ENCODE assay signal across 32 cellular contexts in the genomic region with DNA sequence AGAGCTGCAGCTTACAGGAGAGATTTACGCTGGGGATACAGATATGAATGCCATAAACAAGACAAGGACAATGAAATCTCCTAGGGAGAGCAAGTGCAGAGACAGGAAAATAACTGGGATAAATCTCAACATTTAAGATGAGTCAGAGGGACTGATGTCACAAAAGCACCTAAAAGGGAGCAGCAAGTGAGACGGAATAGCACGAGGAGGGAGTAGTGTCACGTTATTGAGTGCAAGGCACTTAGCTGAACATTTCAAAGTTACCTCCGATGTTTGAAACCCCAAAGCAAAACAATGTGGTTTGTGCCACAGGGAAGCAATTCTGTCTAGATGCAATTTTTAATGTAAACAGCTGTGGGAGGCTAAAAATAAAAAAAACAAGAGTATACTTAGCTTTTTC.
"Had no signal": no experiment of that assay in that cellular context is flagged by ENCODE, and none has a peak within 500 bp of the region (broad histone marks: within the 10 kb centered on the region; RNA-seq: fewer than 3 reads in every experiment).

No MANE protein-coding gene starts in this region.

- H3K9me3 Mint-ChIP-seq: activated naive CD8-positive, alpha-beta T cell treated with anti-CD3 and anti-CD28 coated beads, Interleukin-2, amount 50 U/mL, for 24 hours; endodermal cell; neural crest cell; type B pancreatic cell had no signal

- H3K4me3 ChIP-seq: heart left ventricle, right atrium auricular region, thoracic aorta, vagina had no signal

- H3K27ac ChIP-seq: foreskin keratinocyte, heart left ventricle, right atrium auricular region, thoracic aorta, vagina, WERI-Rb-1 had no signal

- ATAC-seq: activated CD4-positive, CD25-positive, alpha-beta regulatory T cell treated with anti-CD3 and anti-CD28 coated beads, Interleukin-2, amount 50 U/mL, for 24 hours; activated naive CD8-positive, alpha-beta T cell treated with anti-CD3 and anti-CD28 coated beads, Interleukin-2, amount 50 U/mL, for 24 hours; activated T-helper 17 cell treated with anti-CD3 and anti-CD28 coated beads, Interleukin-2, amount 50 U/mL, for 72 hours; esophagus mucosa; foreskin keratinocyte; heart left ventricle; left colon; naive thymus-derived CD8-positive, alpha-beta T cell; stimulated activated naive CD8-positive, alpha-beta T cell treated with anti-CD3 and anti-CD28 coated beads, Interleukin-15, Interleukin-2, amounts not matched to agents 100 U/mL and 50 U/mL, for 24 hours had no signal

- H3K36me3 Mint-ChIP-seq: activated naive CD4-positive, alpha-beta T cell treated with anti-CD3 and anti-CD28 coated beads, Interleukin-2, amount 50 U/mL, for 24 hours; immature natural killer cell; naive thymus-derived CD8-positive, alpha-beta T cell; type B pancreatic cell had no signal

- H3K27ac Mint-ChIP-seq: activated CD4-positive, alpha-beta memory T cell treated with anti-CD3 and anti-CD28 coated beads, Interleukin-2, amount 10 ng/mL, durations not matched to agents 7 days and 5 days; activated naive CD4-positive, alpha-beta T cell treated with anti-CD3 and anti-CD28 coated beads, Interleukin-2, amount 50 U/mL, for 24 hours; activated naive CD8-positive, alpha-beta T cell treated with anti-CD3 and anti-CD28 coated beads, Interleukin-2, amount 50 U/mL, for 24 hours; activated T-cell treated with anti-CD3 and anti-CD28 coated beads, Interleukin-2, amount 50 U/mL, for 24 hours; activated T-helper 17 cell treated with anti-CD3 and anti-CD28 coated beads, Interleukin-2, amount 50 U/mL, for 72 hours; dendritic cell treated with granulocyte-macrophage colony-stimulating factor and Interleukin-4, amounts not matched to agents 40 ng/mL and 50 ng/mL, for 4 days; endodermal cell; immature natural killer cell; naive thymus-derived CD8-positive, alpha-beta T cell; type B pancreatic cell had no signal

- H3K27me3 Mint-ChIP-seq: activated CD4-positive, alpha-beta memory T cell treated with anti-CD3 and anti-CD28 coated beads, Interleukin-2, amount 10 ng/mL, durations not matched to agents 7 days and 5 days; activated naive CD4-positive, alpha-beta T cell treated with anti-CD3 and anti-CD28 coated beads, Interleukin-2, amount 50 U/mL, for 24 hours; activated naive CD8-positive, alpha-beta T cell treated with anti-CD3 and anti-CD28 coated beads, Interleukin-2, amount 50 U/mL, for 24 hours; activated T-cell treated with anti-CD3 and anti-CD28 coated beads, Interleukin-2, amount 50 U/mL, for 24 hours; activated T-helper 17 cell treated with anti-CD3 and anti-CD28 coated beads, Interleukin-2, amount 50 U/mL, for 72 hours; central memory CD8-positive, alpha-beta T cell; dendritic cell treated with granulocyte-macrophage colony-stimulating factor and Interleukin-4, amounts not matched to agents 40 ng/mL and 50 ng/mL, for 4 days; naive thymus-derived CD8-positive, alpha-beta T cell; type B pancreatic cell had no signal

- H3K4me1 Mint-ChIP-seq: activated CD4-positive, alpha-beta memory T cell treated with anti-CD3 and anti-CD28 coated beads, Interleukin-2, amount 10 ng/mL, durations not matched to agents 7 days and 5 days; activated naive CD4-positive, alpha-beta T cell treated with anti-CD3 and anti-CD28 coated beads, Interleukin-2, amount 50 U/mL, for 24 hours; activated naive CD8-positive, alpha-beta T cell treated with anti-CD3 and anti-CD28 coated beads, Interleukin-2, amount 50 U/mL, for 24 hours; activated T-helper 17 cell treated with anti-CD3 and anti-CD28 coated beads, Interleukin-2, amount 50 U/mL, for 72 hours; central memory CD8-positive, alpha-beta T cell; endodermal cell; immature natural killer cell; naive thymus-derived CD8-positive, alpha-beta T cell; neural crest cell had no signal

- FAIRE-seq: bronchial epithelial cell, kidney, TTC549 had no signal

- H3K27me3 ChIP-seq: foreskin keratinocyte, heart left ventricle, right atrium auricular region, vagina had no signal

- H3K4me1 ChIP-seq: foreskin keratinocyte, heart left ventricle, right atrium auricular region, vagina had no signal

- H3K4me3 Mint-ChIP-seq: activated CD4-positive, alpha-beta memory T cell treated with anti-CD3 and anti-CD28 coated beads, Interleukin-2, amount 10 ng/mL, durations not matched to agents 7 days and 5 days; activated naive CD4-positive, alpha-beta T cell treated with anti-CD3 and anti-CD28 coated beads, Interleukin-2, amount 50 U/mL, for 24 hours; activated naive CD8-positive, alpha-beta T cell treated with anti-CD3 and anti-CD28 coated beads, Interleukin-2, amount 50 U/mL, for 24 hours; activated T-cell treated with anti-CD3 and anti-CD28 coated beads, Interleukin-2, amount 50 U/mL, for 24 hours; activated T-helper 17 cell treated with anti-CD3 and anti-CD28 coated beads, Interleukin-2, amount 50 U/mL, for 72 hours; central memory CD8-positive, alpha-beta T cell; dendritic cell treated with granulocyte-macrophage colony-stimulating factor and Interleukin-4, amounts not matched to agents 40 ng/mL and 50 ng/mL, for 4 days; endodermal cell; immature natural killer cell; naive thymus-derived CD8-positive, alpha-beta T cell; neural crest cell; type B pancreatic cell had no signal

- H3K9me3 ChIP-seq: right atrium auricular region, thoracic aorta, vagina had no signal

- DNase-seq: activated CD4-positive, alpha-beta memory T cell treated with anti-CD3 and anti-CD28 coated beads, Interleukin-2, amount 10 ng/mL, durations not matched to agents 7 days and 5 days; activated CD4-positive, alpha-beta T cell treated with anti-CD3 and anti-CD28 coated beads for 48 hours; activated CD8-positive, alpha-beta memory T cell treated with anti-CD3 and anti-CD28 coated beads, Interleukin-2, amount 50 U/mL, for 48 hours; activated gamma-delta T cell treated with Interleukin-2 at 50 U/mL for 16 hours; activated naive CD8-positive, alpha-beta T cell treated with anti-CD3 and anti-CD28 coated beads, Interleukin-2, amount 50 U/mL, for 24 hours; activated T-cell treated with anti-CD3 and anti-CD28 coated beads, Interleukin-2, amount 50 U/mL, for 24 hours; amygdala; endodermal cell; foreskin keratinocyte; heart left ventricle; hypothalamus; immature natural killer cell; kidney; left colon; midbrain; naive thymus-derived CD8-positive, alpha-beta T cell; stimulated activated CD4-positive, alpha-beta T cell treated with anti-CD3 and anti-CD28 coated beads, Interleukin-2, amount 100 ng/mL, for 48 hours; stimulated activated naive CD8-positive, alpha-beta T cell treated with anti-CD3 and anti-CD28 coated beads, Interleukin-15, Interleukin-2, amounts not matched to agents 100 U/mL and 50 U/mL, for 24 hours; WERI-Rb-1 had no signal

- H3K36me3 ChIP-seq: heart left ventricle, right atrium auricular region, thoracic aorta, vagina, WERI-Rb-1 had no signal
